11 cellular contexts compared by ENCODE assay signal in the genomic region with DNA sequence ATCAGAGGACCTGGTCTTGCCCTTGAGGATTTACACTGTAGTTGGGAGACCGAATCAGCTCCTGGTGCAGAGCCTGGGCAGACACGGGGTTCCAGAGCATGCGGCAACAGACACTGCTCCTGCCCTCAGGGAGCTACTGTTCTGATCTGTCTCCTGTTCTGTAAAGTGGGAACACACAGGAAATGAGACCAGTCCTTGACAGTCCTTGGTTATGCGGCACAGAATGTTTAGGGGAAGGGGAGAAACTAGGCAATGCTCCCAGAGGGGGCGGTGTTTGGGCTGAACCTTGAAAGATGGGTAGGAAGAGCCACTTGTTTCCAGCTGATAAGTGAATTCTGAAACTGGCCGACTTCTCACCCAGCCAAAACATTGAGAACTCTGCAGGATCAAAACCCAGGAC.
"Had no signal": no experiment of that assay in that cellular context is flagged by ENCODE, and none has a peak within 500 bp of the region (broad histone marks: within the 10 kb centered on the region; RNA-seq: fewer than 3 reads in every experiment).

No MANE protein-coding gene starts in this region.

- H3K27me3 ChIP-seq: body of pancreas, transverse colon had no signal

- H3K27ac ChIP-seq: body of pancreas, parathyroid adenoma had no signal

- H3K36me3 ChIP-seq: transverse colon had no signal

- ATAC-seq: body of pancreas had no signal

- DNase-seq: activated CD4-positive, alpha-beta memory T cell treated with anti-CD3 and anti-CD28 coated beads for 36 hours; activated naive CD4-positive, alpha-beta T cell treated with anti-CD3 and anti-CD28 coated beads, Interleukin-2, amount 50 U/mL, for 16 hours; cerebellar nuclear complex; endodermal cell; erythroblast; mesendoderm; T-helper 9 cell; transverse colon had no signal

- H3K4me3 ChIP-seq: body of pancreas, skin epidermis, transverse colon had no signal

- H3K9me3 ChIP-seq: body of pancreas, transverse colon had no signal
